In the genomic region with DNA sequence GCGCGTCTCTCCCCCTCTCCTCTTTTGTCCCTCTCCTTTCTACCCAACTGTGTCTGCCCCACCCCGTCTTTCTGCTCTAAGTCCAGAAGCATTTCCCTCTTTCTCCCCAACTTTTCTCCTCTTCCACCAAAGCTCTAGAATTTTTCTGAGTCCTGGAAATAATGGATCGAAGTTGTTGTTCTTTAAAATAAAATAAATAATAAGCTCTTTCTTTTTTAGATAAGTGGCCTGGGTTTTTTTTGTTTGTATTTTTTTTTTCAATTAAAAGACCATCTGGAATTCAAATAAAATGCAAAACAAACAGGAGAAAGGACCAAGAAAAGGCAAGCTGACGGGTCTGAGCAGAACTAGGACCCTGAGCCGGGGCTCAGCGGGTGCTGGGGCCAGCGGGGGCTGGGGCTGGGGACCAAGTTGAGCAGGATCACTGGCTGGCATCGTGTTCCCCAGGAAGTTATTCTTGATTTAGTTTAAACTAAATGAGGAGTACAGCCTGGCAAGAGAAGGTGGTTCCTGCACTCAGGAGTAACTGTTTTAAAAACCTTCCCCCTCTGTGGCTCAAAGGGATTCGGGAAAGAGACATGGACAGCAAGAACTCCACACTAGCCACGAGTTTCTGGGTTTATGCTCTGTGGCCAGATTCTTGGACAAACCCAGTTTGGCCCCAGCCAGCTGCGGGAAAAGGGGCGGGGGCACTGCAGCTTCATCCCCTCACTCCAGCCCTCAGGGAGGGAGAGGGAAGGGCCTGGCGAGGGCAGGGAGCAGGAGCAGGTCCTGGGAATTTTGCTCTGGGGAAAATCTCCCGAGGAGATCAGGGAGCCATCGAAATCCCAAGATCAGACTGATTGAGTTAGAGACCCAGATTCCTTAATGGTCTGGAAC, we compare ENCODE assay signal across 14 cellular contexts. TPM values are rescaled to one million over a fixed set of nuclear protein-coding genes. Genes with fewer than 3 reads are reported as not detected.
DNase-seq lines count a peak whose midpoint lies in the region; ATAC-seq, FAIRE-seq and TF ChIP-seq lines count a peak whose summit lies in the region.
"Had no signal": no experiment of that assay in that cellular context is flagged by ENCODE, and none has a peak within 500 bp of the region (broad histone marks: within the 10 kb centered on the region; RNA-seq: fewer than 3 reads in every experiment).

No MANE protein-coding gene starts in this region.

- no peak overlapping the region for H3K9ac ChIP-seq in HepG2 (ENCODE audit: insufficient read depth, low read depth, low read length)

- H4K20me1 ChIP-seq in HepG2 (ENCODE audit: insufficient read depth, low read length) = no peaks in the 10 kb centered on the region; the same call in 1 of the 2 replicates

- POLR2A ChIA-PET in HepG2 (lab: Yijun Ruan, JAX) = no interaction called here

- TF ChIP-seq EP300 in HepG2 (IDR thresholded peaks at IDR 0.05; ENCODE audit: low read depth in 2 of 2, low read length in 2 of 2) = no peak
- no peak for TF ChIP-seq EP300 in HepG2 (CRISPR knock-in tag; IDR thresholded peaks at IDR 0.05; ENCODE audit: borderline replicate concordance)

- peaks cover 5% of the 10 kb centered on the region for H3K79me2 ChIP-seq in HepG2 (ENCODE audit: insufficient read depth, low read length)

- BruUV-seq in HepG2 (replicated peaks; lab: Mats Ljungman, UMichigan) = TSS peak; percentile 35

- TF ChIP-seq RAD21 in HepG2 (CRISPR knock-in tag; IDR thresholded peaks at IDR 0.05) = no peak

- in situ Hi-C loops in HepG2 (cut with HindIII; ENCODE audit: extremely low pct_ligation_motif_present, low pct_unique_long_range_greater_than_20kb) = loop anchor here (5.0 kb wide), 2 partner anchors 57 to 177 kb away; no protein-coding TSS in a partner anchor

- H3K4me1 ChIP-seq in HepG2 (ENCODE audit: insufficient read depth, low read length) (peaks cover 16% of the 10 kb centered on the region), right lobe of liver (peaks cover 0 to 33% (median 4%) of the 10 kb centered on the region in 4 donors), tibial artery (peaks cover 0 to 56% (median 40%) of the 10 kb centered on the region in 4 donors)

- H3K27ac Mint-ChIP-seq in mesothelial cell of epicardium = peak overlapping the region; percentile 66
- H3K27ac Mint-ChIP-seq in activated T-helper 17 cell treated with anti-CD3 and anti-CD28 coated beads, Interleukin-2, amount 50 U/mL, for 72 hours = no peak overlapping the region

- TF ChIP-seq POLR2A in HepG2 (IDR thresholded peaks at IDR 0.05; ENCODE audit: insufficient read depth in 1 of 2, low read depth in 2 of 2, low read length in 2 of 2) = no peak
- no peak for TF ChIP-seq POLR2A in right lobe of liver (IDR thresholded peaks at IDR 0.05)

- H3K27me3 ChIP-seq in HepG2 (ENCODE audit: control insufficient read depth in 1 of 2, insufficient read depth in 2 of 2, low read length in 2 of 2) (no peaks in the 10 kb centered on the region), right lobe of liver (peaks cover 2 to 43% of the 10 kb centered on the region in 2 donors), tibial artery (peaks cover 3 to 97% of the 10 kb centered on the region in 2 donors)
- H3K27me3 ChIP-seq: testis had no signal

- peaks cover 46% of the 10 kb centered on the region for H3K4me1 Mint-ChIP-seq in mesothelial cell of epicardium
- H3K4me1 Mint-ChIP-seq in activated T-helper 17 cell treated with anti-CD3 and anti-CD28 coated beads, Interleukin-2, amount 50 U/mL, for 72 hours = peaks cover 9% of the 10 kb centered on the region

- H3K4me3 Mint-ChIP-seq in mesothelial cell of epicardium = peak overlapping the region; percentile 94
- no peak overlapping the region for H3K4me3 Mint-ChIP-seq in activated T-helper 17 cell treated with anti-CD3 and anti-CD28 coated beads, Interleukin-2, amount 50 U/mL, for 72 hours

- no peak overlapping the region for H3K27ac ChIP-seq in HepG2 (ENCODE audit: extremely low read length, insufficient read depth, low read length)
- no peak overlapping the region for H3K27ac ChIP-seq in right lobe of liver
- peak overlapping the region in 1 of 2 donors; percentile 55 for H3K27ac ChIP-seq in coronary artery
- H3K27ac ChIP-seq in tibial artery = no peak overlapping the region
- H3K27ac ChIP-seq: cardiac muscle cell, testis had no signal

- TF ChIP-seq CTCF in HepG2 (CRISPR knock-in tag; IDR thresholded peaks at IDR 0.05) = no peak
- TF ChIP-seq CTCF in right lobe of liver (IDR thresholded peaks at IDR 0.05) = no peak
- no peak for TF ChIP-seq CTCF in coronary artery (IDR thresholded peaks at IDR 0.05)
- TF ChIP-seq CTCF in mesothelial cell of epicardium (IDR thresholded peaks at IDR 0.05; ENCODE audit: unreplicated experiment) = no peak
- TF ChIP-seq CTCF in tibial artery (IDR thresholded peaks at IDR 0.05) = no peak

- H3K9me3 ChIP-seq in HepG2 (ENCODE audit: low read length) (no peaks in the 10 kb centered on the region), right lobe of liver (no peaks in the 10 kb centered on the region), tibial artery (no peaks in the 10 kb centered on the region)
- H3K9me3 ChIP-seq: testis had no signal

- DNase-seq in HepG2 (ENCODE audit: low spot score) (no peak), right lobe of liver (no peak), coronary artery (ENCODE audit: low spot score) (no peak), mesothelial cell of epicardium (ENCODE audit: low spot score in 2 of 2, unreplicated experiment in 2 of 2) (no peak), amygdala (lab: John Stamatoyannopoulos, UW) (no peak), tibial artery (no peak)
- DNase-seq: activated CD8-positive, alpha-beta memory T cell treated with anti-CD3 and anti-CD28 coated beads, Interleukin-2, amount 50 U/mL, for 48 hours; NCI-H446; stimulated activated CD4-positive, alpha-beta T cell treated with anti-CD3 and anti-CD28 coated beads, Interleukin-4, amount 100 ng/mL, for 1 hour; testis had no signal

- intact Hi-C loops in HepG2 (cut with micrococcal nuclease; ENCODE audit: unreplicated experiment) = no loop called here
- intact Hi-C loops in right lobe of liver (cut with DNase I) = no loop called here
- intact Hi-C loops in tibial artery (cut with DNase I; ENCODE audit: low total_unique reads) = loop anchor here (5.0 kb wide), 1 partner anchor 407 kb away; no protein-coding TSS in a partner anchor

- FAIRE-seq in HepG2 (lab: Jason Lieb, UNC) = no peak

- H2AFZ ChIP-seq in HepG2 (ENCODE audit: low read length) = no peak overlapping the region

- H3K4me3 ChIP-seq in HepG2 (replicated peaks in 1 of 3; ENCODE audit: insufficient read depth in 1 of 3, low read depth in 2 of 3, low read length in 3 of 3) (no peak overlapping the region), right lobe of liver (no peak overlapping the region), coronary artery (peak overlapping the region; percentile 86), tibial artery (peak overlapping the region in 1 of 2 donors; percentile 10)
- H3K4me3 ChIP-seq: cardiac muscle cell, testis had no signal

- 96% methylated on average over 16 of the region's 16 CpGs for WGBS in HepG2 (ENCODE audit: low lambda C conversion rate)
- 17% methylated on average over 14 of the region's 16 CpGs for WGBS in right lobe of liver (ENCODE audit: insufficient coverage, low coverage, low lambda C conversion rate, missing lambda C conversion rate)

- H3K4me2 ChIP-seq in HepG2 (ENCODE audit: low read depth, low read length) = no peak overlapping the region

- CTCF ChIA-PET in HepG2 (lab: Yijun Ruan, JAX; ENCODE audit: low intra/inter-chr PET ratio, low total read pairs) = no interaction called here

- H3K36me3 Mint-ChIP-seq in mesothelial cell of epicardium = peaks cover 10% of the 10 kb centered on the region
- no peaks in the 10 kb centered on the region for H3K36me3 Mint-ChIP-seq in activated T-helper 17 cell treated with anti-CD3 and anti-CD28 coated beads, Interleukin-2, amount 50 U/mL, for 72 hours (ENCODE audit: low read depth)

- H3K36me3 ChIP-seq in HepG2 (replicated peaks in 1 of 2; ENCODE audit: control insufficient read depth in 1 of 2, insufficient read depth in 2 of 2, low read length in 2 of 2) (peaks cover 6 to 45% of the 10 kb centered on the region in 2 experiments; a peak in 3 of 5 replicates), right lobe of liver (no peaks in the 10 kb centered on the region), tibial artery (no peaks in the 10 kb centered on the region)
- H3K36me3 ChIP-seq: cardiac muscle cell had no signal

- ATAC-seq in HepG2 (no peak), right lobe of liver (no peak), HG02884 (IDR thresholded peaks at IDR 0.05; ENCODE audit: unreplicated experiment) (no peak)
- no peak for ATAC-seq in activated T-helper 17 cell treated with anti-CD3 and anti-CD28 coated beads, Interleukin-2, amount 50 U/mL, for 72 hours (replicated peaks)

- no peaks in the 10 kb centered on the region for H3K27me3 Mint-ChIP-seq in mesothelial cell of epicardium (ENCODE audit: low read depth)
- H3K27me3 Mint-ChIP-seq in activated T-helper 17 cell treated with anti-CD3 and anti-CD28 coated beads, Interleukin-2, amount 50 U/mL, for 72 hours = peaks cover 57% of the 10 kb centered on the region

- H3K9me3 Mint-ChIP-seq in mesothelial cell of epicardium = no peaks in the 10 kb centered on the region
- H3K9me3 Mint-ChIP-seq in activated T-helper 17 cell treated with anti-CD3 and anti-CD28 coated beads, Interleukin-2, amount 50 U/mL, for 72 hours = no peaks in the 10 kb centered on the region

RNA-seq across cellular contexts. Expression of gene GATA2, which starts 8.4 kb away (rescaled TPM):
- total RNA-seq in HepG2 (2016; rRNA removed; fragmentation: Illumina TruSeq; extraction: Trizol) = 4.7 and 6.2 TPM in 2 replicates
- total RNA-seq in HepG2 (2016; cell fraction: cytosol; rRNA removed; fragmentation: Illumina TruSeq; extraction: Trizol; ENCODE audit: low read depth) = 1.6 and 1.7 TPM in 2 replicates
- total RNA-seq in HepG2 (2016; cell fraction: insoluble cytoplasmic fraction; rRNA removed; fragmentation: Illumina TruSeq; extraction: Trizol) = 3.4 and 6.3 TPM in 2 replicates
- 4.7 and 5.3 TPM in 2 replicates for total RNA-seq in HepG2 (2016; cell fraction: membrane; rRNA removed; fragmentation: Illumina TruSeq; extraction: Trizol)
- 5.3 and 7.2 TPM in 2 replicates for total RNA-seq in HepG2 (2016; cell fraction: nucleus; rRNA removed; fragmentation: Illumina TruSeq; extraction: Trizol)
- 3.4 and 3.5 TPM in 2 replicates for polyA plus RNA-seq in HepG2 (2011; rRNA removed)
- polyA plus RNA-seq in HepG2 (2011; cell fraction: cytosol; rRNA removed) = 2.0 and 3.5 TPM in 2 replicates
- polyA plus RNA-seq in HepG2 (2011; cell fraction: nucleus; rRNA removed) = 9.7 and 17.3 TPM in 2 replicates
- 2.2 and 2.3 TPM in 2 replicates for polyA plus RNA-seq in HepG2 (2012)
- 1.4 and 2.2 TPM in 2 replicates for polyA plus RNA-seq in HepG2 (2016; cell fraction: cytosol; fragmentation: Illumina TruSeq; extraction: Trizol; ENCODE audit: low read depth)
- 9.5 and 11.1 TPM in 2 replicates for polyA plus RNA-seq in HepG2 (2016; cell fraction: insoluble cytoplasmic fraction; fragmentation: Illumina TruSeq; extraction: Trizol; ENCODE audit: low read depth)
- polyA plus RNA-seq in HepG2 (2016; cell fraction: membrane; fragmentation: Illumina TruSeq; extraction: Trizol; ENCODE audit: low read depth) = 4.3 and 4.5 TPM in 2 replicates
- polyA plus RNA-seq in HepG2 (2016; cell fraction: nucleus; fragmentation: Illumina TruSeq; extraction: Trizol; ENCODE audit: insufficient read depth, low read depth) = 16.4 and 19.9 TPM in 2 replicates
- 4.7 and 24.9 TPM in 2 replicates for polyA minus RNA-seq in HepG2 (2011; rRNA and poly(A)+ RNA removed; ENCODE audit: low replicate concordance)
- 3.4 and 3.9 TPM in 2 replicates for polyA minus RNA-seq in HepG2 (2011; cell fraction: cytosol; rRNA and poly(A)+ RNA removed)
- polyA minus RNA-seq in HepG2 (2011; cell fraction: nucleus; rRNA and poly(A)+ RNA removed) = 1.2 and 5.0 TPM in 2 replicates
- total RNA-seq in right lobe of liver = 1 to 10 TPM in 2 of 6 experiments, under 1 TPM in 4; 0.60 to 1.3 (median 0.76) TPM
- 53.2 to 60.4 TPM (median 54.3 TPM) in 3 replicates for total RNA-seq in mesothelial cell of epicardium
- 1 to 10 TPM in 1 of 2 donors, under 1 TPM in 1; 0.17 to 1.1 TPM for total RNA-seq in activated T-helper 17 cell treated with anti-CD3 and anti-CD28 coated beads, Interleukin-2, amount 50 U/mL, for 72 hours

RNA-seq across cellular contexts. Expression of gene DNAJB8, which starts 18.0 kb away (rescaled TPM):
- not detected in 2 replicates for total RNA-seq in HepG2 (2016; rRNA removed; fragmentation: Illumina TruSeq; extraction: Trizol)
- total RNA-seq in HepG2 (2016; cell fraction: cytosol; rRNA removed; fragmentation: Illumina TruSeq; extraction: Trizol; ENCODE audit: low read depth) = not detected in 2 replicates
- total RNA-seq in HepG2 (2016; cell fraction: insoluble cytoplasmic fraction; rRNA removed; fragmentation: Illumina TruSeq; extraction: Trizol) = not detected in 2 replicates
- not detected in 2 replicates for total RNA-seq in HepG2 (2016; cell fraction: membrane; rRNA removed; fragmentation: Illumina TruSeq; extraction: Trizol)
- total RNA-seq in HepG2 (2016; cell fraction: nucleus; rRNA removed; fragmentation: Illumina TruSeq; extraction: Trizol) = not detected in 2 replicates
- polyA plus RNA-seq in HepG2 (2011; rRNA removed) = not detected in 2 replicates
- polyA plus RNA-seq in HepG2 (2011; cell fraction: cytosol; rRNA removed) = not detected in 2 replicates
- polyA plus RNA-seq in HepG2 (2011; cell fraction: nucleus; rRNA removed) = not detected in 2 replicates
- not detected in 2 replicates for polyA plus RNA-seq in HepG2 (2012)
- polyA plus RNA-seq in HepG2 (2016; cell fraction: cytosol; fragmentation: Illumina TruSeq; extraction: Trizol; ENCODE audit: low read depth) = not detected in 2 replicates
- not detected in 2 replicates for polyA plus RNA-seq in HepG2 (2016; cell fraction: insoluble cytoplasmic fraction; fragmentation: Illumina TruSeq; extraction: Trizol; ENCODE audit: low read depth)
- not detected in 2 replicates for polyA plus RNA-seq in HepG2 (2016; cell fraction: membrane; fragmentation: Illumina TruSeq; extraction: Trizol; ENCODE audit: low read depth)
- not detected in 2 replicates for polyA plus RNA-seq in HepG2 (2016; cell fraction: nucleus; fragmentation: Illumina TruSeq; extraction: Trizol; ENCODE audit: insufficient read depth, low read depth)
- polyA minus RNA-seq in HepG2 (2011; rRNA and poly(A)+ RNA removed; ENCODE audit: low replicate concordance) = not detected in 2 replicates
- not detected in 2 replicates for polyA minus RNA-seq in HepG2 (2011; cell fraction: cytosol; rRNA and poly(A)+ RNA removed)
- polyA minus RNA-seq in HepG2 (2011; cell fraction: nucleus; rRNA and poly(A)+ RNA removed) = not detected in 2 replicates
- not detected for total RNA-seq in right lobe of liver
- not detected in 3 replicates for total RNA-seq in mesothelial cell of epicardium
- total RNA-seq in activated T-helper 17 cell treated with anti-CD3 and anti-CD28 coated beads, Interleukin-2, amount 50 U/mL, for 72 hours = not detected
- total RNA-seq: cardiac muscle cell; T-helper 1 cell treated with Interleukin-12 subunit alpha and Interleukin-12 subunit beta and Interleukin-4 antibody, amounts not matched to agents 30 ng/mL and 1 ng/mL, for 36 hours had no signal
- polyA plus RNA-seq: cardiac muscle cell had no signal
